In genomic region chr5:114789773-114790402, GRCh38 we compare ENCODE assay signal across 8 cellular contexts.
DNase-seq lines count a peak whose midpoint lies in the region; ATAC-seq and TF ChIP-seq lines count a peak whose summit lies in the region.

No MANE protein-coding gene starts in this region.

- H3K4me3 Mint-ChIP-seq in activated naive CD8-positive, alpha-beta T cell treated with anti-CD3 and anti-CD28 coated beads, Interleukin-2, amount 50 U/mL, for 24 hours: no peak overlapping the region
- no peak overlapping the region for H3K4me3 Mint-ChIP-seq in activated naive CD8-positive, alpha-beta T cell treated with anti-CD3 and anti-CD28 coated beads for 36 hours

- no peaks in the 10 kb centered on the region for H3K9me3 Mint-ChIP-seq in activated naive CD8-positive, alpha-beta T cell treated with anti-CD3 and anti-CD28 coated beads, Interleukin-2, amount 50 U/mL, for 24 hours
- no peaks in the 10 kb centered on the region for H3K9me3 Mint-ChIP-seq in activated naive CD8-positive, alpha-beta T cell treated with anti-CD3 and anti-CD28 coated beads for 36 hours

- H3K27me3 ChIP-seq in OCI-LY3 (ENCODE audit: low read depth, low read length) (0 out of 2 replicates have a peak, but pooled peaks cover 3% of the 10 kb centered on the region), foreskin keratinocyte (no peaks in the 10 kb centered on the region), brain microvascular endothelial cell (replicated peaks) (no peaks in the 10 kb centered on the region)

- H3K36me3 ChIP-seq in OCI-LY3 (replicated peaks; ENCODE audit: low read depth, low read length): no peaks in the 10 kb centered on the region
- H3K36me3 ChIP-seq in brain microvascular endothelial cell (replicated peaks): no peaks in the 10 kb centered on the region

- DNase-seq in activated naive CD8-positive, alpha-beta T cell treated with anti-CD3 and anti-CD28 coated beads, Interleukin-2, amount 50 U/mL, for 24 hours: no peak
- DNase-seq in activated naive CD8-positive, alpha-beta T cell treated with anti-CD3 and anti-CD28 coated beads for 36 hours: no peak
- DNase-seq in foreskin keratinocyte (peak in 1 of 2 donors; percentile 1), brain microvascular endothelial cell (no peak), NCI-H774 (lab: John Stamatoyannopoulos, UW) (no peak), mucosa of gallbladder (ENCODE audit: low spot score) (no peak)

- H3K9me3 ChIP-seq in OCI-LY3 (ENCODE audit: insufficient read depth, low read length): no peaks in the 10 kb centered on the region

- no peak overlapping the region for H2AFZ ChIP-seq in OCI-LY3 (ENCODE audit: low read depth, low read length)

- H3K27me3 Mint-ChIP-seq in activated naive CD8-positive, alpha-beta T cell treated with anti-CD3 and anti-CD28 coated beads, Interleukin-2, amount 50 U/mL, for 24 hours: no peaks in the 10 kb centered on the region
- peaks cover 4% of the 10 kb centered on the region for H3K27me3 Mint-ChIP-seq in activated naive CD8-positive, alpha-beta T cell treated with anti-CD3 and anti-CD28 coated beads for 36 hours

- no peak overlapping the region for H3K9ac ChIP-seq in OCI-LY3 (ENCODE audit: low read length)

- TF ChIP-seq CTCF in OCI-LY3 (IDR thresholded peaks at IDR 0.05; ENCODE audit: low read depth, low read length) (peak; percentile 64), foreskin keratinocyte (conservative IDR thresholded peaks at IDR 0.05) (peak; percentile 61), brain microvascular endothelial cell (IDR thresholded peaks at IDR 0.05; ENCODE audit: low read depth, low read length, missing control alignments) (no peak)

- H3K36me3 Mint-ChIP-seq in activated naive CD8-positive, alpha-beta T cell treated with anti-CD3 and anti-CD28 coated beads, Interleukin-2, amount 50 U/mL, for 24 hours (ENCODE audit: low read depth): no peaks in the 10 kb centered on the region
- H3K36me3 Mint-ChIP-seq in activated naive CD8-positive, alpha-beta T cell treated with anti-CD3 and anti-CD28 coated beads for 36 hours: no peaks in the 10 kb centered on the region

- no peaks in the 10 kb centered on the region for H3K4me1 Mint-ChIP-seq in activated naive CD8-positive, alpha-beta T cell treated with anti-CD3 and anti-CD28 coated beads, Interleukin-2, amount 50 U/mL, for 24 hours
- peaks cover 5% of the 10 kb centered on the region for H3K4me1 Mint-ChIP-seq in activated naive CD8-positive, alpha-beta T cell treated with anti-CD3 and anti-CD28 coated beads for 36 hours

- no peaks in the 10 kb centered on the region for H4K20me1 ChIP-seq in OCI-LY3 (ENCODE audit: insufficient read depth, low read length)

- H3K79me2 ChIP-seq in OCI-LY3 (ENCODE audit: low read length): no peaks in the 10 kb centered on the region

- in situ Hi-C loops in brain microvascular endothelial cell (cut with HindIII; ENCODE audit: low pct_ligation_motif_present, low sequenced_read_pairs): no loop called here

- H3K4me3 ChIP-seq in OCI-LY3 (ENCODE audit: low read length) (no peak overlapping the region), brain microvascular endothelial cell (ENCODE audit: low read depth, low read length) (no peak overlapping the region)

- ATAC-seq in activated naive CD8-positive, alpha-beta T cell treated with anti-CD3 and anti-CD28 coated beads, Interleukin-2, amount 50 U/mL, for 24 hours: peak; percentile 43
- ATAC-seq in HG03060 (IDR thresholded peaks at IDR 0.05; ENCODE audit: low read depth, unreplicated experiment): peak; percentile 63
- peak; percentile 70 for ATAC-seq in foreskin keratinocyte

- H3K27ac Mint-ChIP-seq in activated naive CD8-positive, alpha-beta T cell treated with anti-CD3 and anti-CD28 coated beads, Interleukin-2, amount 50 U/mL, for 24 hours: no peak overlapping the region
- H3K27ac Mint-ChIP-seq in activated naive CD8-positive, alpha-beta T cell treated with anti-CD3 and anti-CD28 coated beads for 36 hours: no peak overlapping the region

- H3K27ac ChIP-seq in OCI-LY3 (ENCODE audit: low read length) (no peak overlapping the region), foreskin keratinocyte (no peak overlapping the region), brain microvascular endothelial cell (no peak overlapping the region)

- peak overlapping the region; percentile 20 for H3K4me2 ChIP-seq in OCI-LY3 (ENCODE audit: low read length)

- H3K4me1 ChIP-seq in OCI-LY3 (ENCODE audit: low read length) (peaks cover 14% of the 10 kb centered on the region), foreskin keratinocyte (no peaks in the 10 kb centered on the region)
